18 cellular contexts compared by ENCODE assay signal in the genomic region with DNA sequence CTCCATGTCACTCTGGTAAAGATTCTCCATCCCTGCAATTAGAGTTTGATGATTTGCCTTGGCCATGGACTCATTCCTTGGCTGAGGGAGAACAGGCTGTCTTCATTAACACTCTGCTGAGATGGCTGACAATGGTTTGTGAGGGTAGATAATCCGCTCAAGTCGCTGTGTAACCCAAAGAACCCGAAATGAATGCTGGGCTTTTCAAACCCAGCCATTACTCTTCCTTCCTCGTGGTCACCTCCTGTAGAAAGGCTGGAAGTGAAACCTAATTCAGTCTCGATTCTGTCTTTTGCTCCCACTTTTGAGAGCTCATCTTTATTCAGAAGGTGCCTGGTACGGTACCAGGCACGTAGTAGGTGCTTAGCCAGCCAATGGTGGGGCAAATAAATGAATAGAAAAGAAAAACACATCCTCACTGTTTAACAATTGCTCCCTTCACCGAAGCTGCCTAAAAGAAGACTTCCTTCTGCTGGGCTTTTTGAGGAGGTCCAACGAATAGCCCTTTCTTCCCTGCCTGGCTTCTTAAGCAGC.
DNase-seq lines count a peak whose midpoint lies in the region; ATAC-seq, FAIRE-seq and TF ChIP-seq lines count a peak whose summit lies in the region.
"Had no signal": no experiment of that assay in that cellular context is flagged by ENCODE, and none has a peak within 500 bp of the region (broad histone marks: within the 10 kb centered on the region; RNA-seq: fewer than 3 reads in every experiment).

No MANE protein-coding gene starts in this region.

- H3K27me3 Mint-ChIP-seq in activated naive CD8-positive, alpha-beta T cell = no peaks in the 10 kb centered on the region
- H3K27me3 Mint-ChIP-seq in activated naive CD8-positive, alpha-beta T cell treated with anti-CD3 and anti-CD28 coated beads, Interleukin-2, amount 50 U/mL, for 24 hours = no peaks in the 10 kb centered on the region
- H3K27me3 Mint-ChIP-seq: CD4-positive, alpha-beta T cell had no signal

- H2AK5ac ChIP-seq in H1 (ENCODE audit: low read depth, low read length) = no peak overlapping the region

- peaks cover 66% of the 10 kb centered on the region for H3K4me1 Mint-ChIP-seq in activated naive CD8-positive, alpha-beta T cell (ENCODE audit: low read depth)
- H3K4me1 Mint-ChIP-seq in activated naive CD8-positive, alpha-beta T cell treated with anti-CD3 and anti-CD28 coated beads, Interleukin-2, amount 50 U/mL, for 24 hours = peaks cover 61% of the 10 kb centered on the region

- POLR2A ChIA-PET in Panc1 (lab: Charles Lee) = no interaction called here
- POLR2A ChIA-PET in H1 (lab: Charles Lee; ENCODE audit: partially characterized antibody) = no interaction called here

- no peak overlapping the region for H3K4me2 ChIP-seq in H1 (ENCODE audit: insufficient read depth in 1 of 2, low read depth in 2 of 2, low read length in 2 of 2)
- H3K4me2 ChIP-seq: A549 had no signal

- no peak overlapping the region for H4K91ac ChIP-seq in H1 (replicated peaks; ENCODE audit: insufficient read length, low read length)

- no peak overlapping the region for H3K4me3 Mint-ChIP-seq in activated naive CD8-positive, alpha-beta T cell
- no peak overlapping the region for H3K4me3 Mint-ChIP-seq in activated naive CD8-positive, alpha-beta T cell treated with anti-CD3 and anti-CD28 coated beads, Interleukin-2, amount 50 U/mL, for 24 hours
- H3K4me3 Mint-ChIP-seq: CD4-positive, alpha-beta T cell had no signal

- H3K79me1 ChIP-seq in H1 (ENCODE audit: low read depth, low read length) = no peaks in the 10 kb centered on the region

- no peak overlapping the region for H2BK15ac ChIP-seq in H1 (ENCODE audit: low read length)

- H3K79me2 ChIP-seq in H1 (ENCODE audit: control insufficient read depth in 1 of 2, insufficient read depth in 2 of 2, low read length in 2 of 2) = no peaks in the 10 kb centered on the region

- in situ Hi-C loops in Panc1 (cut with HindIII; ENCODE audit: low pct_unique_long_range_greater_than_20kb, low sequenced_read_pairs) = no loop called here
- in situ Hi-C loops in KBM-7 (cut with MboI; ENCODE audit: low pct_unique_long_range_greater_than_20kb, low sequenced_read_pairs) = no loop called here

- H3K56ac ChIP-seq in H1 (replicated peaks; ENCODE audit: insufficient read length, low read depth, low read length) = no peak overlapping the region

- BruUV-seq in Panc1 (replicated peaks; lab: Mats Ljungman, UMichigan) = no TSS peak

- no peaks in the 10 kb centered on the region for H4K20me1 ChIP-seq in H1 (replicated peaks in 1 of 2; ENCODE audit: control insufficient read depth in 1 of 2, insufficient read depth in 2 of 2, low read length in 2 of 2)

- H3K4me1 ChIP-seq in Panc1 (ENCODE audit: control insufficient read depth, insufficient read depth, low read length) (peaks cover 11% of the 10 kb centered on the region; the same call in 1 of the 2 replicates), H1 (replicated peaks in 1 of 4; ENCODE audit: control insufficient read depth in 3 of 4, insufficient read depth in 4 of 4, low read length in 3 of 4) (peaks cover 3 to 10% (median 7%) of the 10 kb centered on the region in 4 experiments; a peak in 5 of 7 replicates)

- H3K36me3 Mint-ChIP-seq in activated naive CD8-positive, alpha-beta T cell = no peaks in the 10 kb centered on the region
- no peaks in the 10 kb centered on the region for H3K36me3 Mint-ChIP-seq in activated naive CD8-positive, alpha-beta T cell treated with anti-CD3 and anti-CD28 coated beads, Interleukin-2, amount 50 U/mL, for 24 hours (ENCODE audit: low read depth)

- H3K14ac ChIP-seq in H1 (ENCODE audit: insufficient read length) = no peak overlapping the region

- 89% methylated on average over 9 of the region's 9 CpGs; no CpG with 5 or more reads in 1 of the 2 experiments for WGBS in H1 (ENCODE audit: extremely low coverage in 1 of 2, insufficient coverage in 1 of 2, insufficient read length in 1 of 2, insufficient replicate concordance in 2 of 2, low coverage in 1 of 2, low lambda C conversion rate in 2 of 2, missing lambda C conversion rate in 1 of 2), 2 experiments

- no peak for TF ChIP-seq EP300 in H1 (IDR thresholded peaks at IDR 0.05; ENCODE audit: borderline replicate concordance in 1 of 2, low read depth in 2 of 2, low read length in 2 of 2)

- H3K18ac ChIP-seq in H1 (ENCODE audit: extremely low read depth, low read length) = no peak overlapping the region

- H3K36me3 ChIP-seq in Panc1 (ENCODE audit: control insufficient read depth, insufficient read depth, low read length) = no peaks in the 10 kb centered on the region
- H3K36me3 ChIP-seq in H1 (ENCODE audit: control insufficient read depth in 2 of 4, insufficient read depth in 4 of 4, low read length in 3 of 4) = no peaks in the 10 kb centered on the region
- H3K36me3 ChIP-seq: SJCRH30 had no signal

- H3K27me3 ChIP-seq in Panc1 (ENCODE audit: control insufficient read depth, insufficient read depth, low read length) (no peaks in the 10 kb centered on the region), H1 (replicated peaks in 1 of 4; ENCODE audit: control insufficient read depth in 3 of 4, extremely low read depth in 1 of 4, insufficient read depth in 3 of 4, low read length in 3 of 4) (no peaks in the 10 kb centered on the region)
- H3K27me3 ChIP-seq: SJCRH30 had no signal

- TF ChIP-seq POLR2A in H1 (IDR thresholded peaks at IDR 0.05; ENCODE audit: control extremely low read depth in 1 of 2, low read depth in 2 of 2, low read length in 2 of 2) = no peak

- H3K27ac ChIP-seq in Panc1 (ENCODE audit: low read length) (peak overlapping the region; percentile 100), H1 (ENCODE audit: low read depth, low read length) (no peak overlapping the region)
- H3K27ac ChIP-seq: SJCRH30 had no signal

- peak overlapping the region; percentile 41 for H3K27ac Mint-ChIP-seq in activated naive CD8-positive, alpha-beta T cell
- no peak overlapping the region for H3K27ac Mint-ChIP-seq in activated naive CD8-positive, alpha-beta T cell treated with anti-CD3 and anti-CD28 coated beads, Interleukin-2, amount 50 U/mL, for 24 hours
- H3K27ac Mint-ChIP-seq: CD4-positive, alpha-beta T cell had no signal

- H3K4me3 ChIP-seq in Panc1 (ENCODE audit: low read depth in 2 of 2, low read length in 2 of 2) (no peak overlapping the region), H1 (ENCODE audit: extremely low read depth in 1 of 4, insufficient read depth in 2 of 4, low read depth in 3 of 4, low read length in 4 of 4) (no peak overlapping the region)
- H3K4me3 ChIP-seq: A549, SJCRH30 had no signal

- H2BK5ac ChIP-seq in H1 (ENCODE audit: low read depth, low read length) = no peak overlapping the region

- no peak for DNase-seq in activated naive CD8-positive, alpha-beta T cell treated with anti-CD3 and anti-CD28 coated beads, Interleukin-2, amount 50 U/mL, for 24 hours
- no peak for DNase-seq in Panc1 (ENCODE audit: low read depth, low spot score)
- no peak for DNase-seq in H1 (ENCODE audit: low read depth in 1 of 2, low spot score in 2 of 2)
- DNase-seq in KBM-7 = no peak
- no peak for DNase-seq in GF-D8 (lab: John Stamatoyannopoulos, UW)
- DNase-seq: Calu3; CD4-positive, alpha-beta T cell; DMS79 treated with DMSO at 0.1 percent for 48 hours; Kasumi-1; NCI-H1417 treated with DMSO at 0.1 percent for 48 hours; NCI-H2029; NCI-H510A treated with DMSO at 0.1 percent for 48 hours; RPMI8226; SJCRH30 had no signal

- H3K23me2 ChIP-seq in H1 (ENCODE audit: low read depth, low read length) = no peaks in the 10 kb centered on the region

- no peak overlapping the region for H4K8ac ChIP-seq in H1 (ENCODE audit: extremely low read depth, insufficient read depth, low read length)

- peak overlapping the region; percentile 65; the same call in 1 of the 2 replicates for H2AFZ ChIP-seq in H1 (ENCODE audit: low read length)

- H2BK20ac ChIP-seq in H1 (ENCODE audit: low read length) = no peak overlapping the region; the same call in 1 of the 2 replicates

- ATAC-seq in activated naive CD8-positive, alpha-beta T cell treated with anti-CD3 and anti-CD28 coated beads, Interleukin-2, amount 50 U/mL, for 24 hours = no peak
- ATAC-seq in Panc1 (no peak), GM21381 (IDR thresholded peaks at IDR 0.05; ENCODE audit: unreplicated experiment) (no peak)
- ATAC-seq: A549 had no signal

- no peak overlapping the region for H2BK120ac ChIP-seq in H1 (replicated peaks; ENCODE audit: low read depth, low read length)

- no peak overlapping the region for H4K5ac ChIP-seq in H1 (ENCODE audit: insufficient read length, low read depth, low read length)

- no peak for FAIRE-seq in H1 (lab: Jason Lieb, UNC)
- FAIRE-seq: A549, G401.6 had no signal

- intact Hi-C loops in Panc1 (cut with micrococcal nuclease; ENCODE audit: unreplicated experiment) = no loop called here

- no peak for TF ChIP-seq RAD21 in H1 (IDR thresholded peaks at IDR 0.05 in 1 of 2, conservative IDR thresholded peaks at IDR 0.05 in 1 of 2; ENCODE audit: low read depth in 2 of 2, low read length in 2 of 2)

- no peak overlapping the region for H3K9ac ChIP-seq in H1 (replicated peaks in 1 of 4; ENCODE audit: extremely low read depth in 1 of 4, low read depth in 3 of 4, low read length in 3 of 4)

- H3K23ac ChIP-seq in H1 (ENCODE audit: insufficient read length) = no peak overlapping the region

- no peak overlapping the region for H3K4ac ChIP-seq in H1 (replicated peaks; ENCODE audit: insufficient read length, low read depth, low read length)

- CTCF ChIA-PET in Panc1 (lab: Charles Lee) = no interaction called here
- CTCF ChIA-PET in H1 (lab: Charles Lee; ENCODE audit: partially characterized antibody) = interaction anchor here (1.1 to 3.7 kb wide), 5 partner anchors 9 to 60 kb away, joined by 3 to 27 read pairs (median 4); no protein-coding TSS in a partner anchor

- no peak overlapping the region for H2BK12ac ChIP-seq in H1 (ENCODE audit: low read depth, low read length)

- no peak for TF ChIP-seq CTCF in Panc1 (IDR thresholded peaks at IDR 0.05)
- no peak for TF ChIP-seq CTCF in H1 (IDR thresholded peaks at IDR 0.05; ENCODE audit: control extremely low read depth in 1 of 3, insufficient read depth in 1 of 3, low read depth in 1 of 3, low read length in 3 of 3)

- no peaks in the 10 kb centered on the region for H3K9me3 Mint-ChIP-seq in activated naive CD8-positive, alpha-beta T cell (ENCODE audit: low read depth)
- no peaks in the 10 kb centered on the region for H3K9me3 Mint-ChIP-seq in activated naive CD8-positive, alpha-beta T cell treated with anti-CD3 and anti-CD28 coated beads, Interleukin-2, amount 50 U/mL, for 24 hours
- H3K9me3 Mint-ChIP-seq: CD4-positive, alpha-beta T cell had no signal

- H3K9me3 ChIP-seq in Panc1 (ENCODE audit: control insufficient read depth, insufficient read depth, low read depth, low read length) = no peaks in the 10 kb centered on the region
- no peaks in the 10 kb centered on the region for H3K9me3 ChIP-seq in H1 (ENCODE audit: insufficient read depth in 2 of 2, low read depth in 1 of 2, low read length in 1 of 2)
- H3K9me3 ChIP-seq: A549 had no signal

TF ChIP-seq in H1, 55 proteins besides CTCF, POLR2A, EP300 and RAD21 (continues in another document):
- TF ChIP-seq RNF2 (IDR thresholded peaks at IDR 0.05; ENCODE audit: borderline replicate concordance, low read depth, low read length, missing control alignments, poor library complexity, severe bottlenecking) = no peak
- no peak for TF ChIP-seq TAF7 (optimal IDR thresholded peaks at IDR 0.05; ENCODE audit: borderline replicate concordance, low read depth, low read length)
- no peak for TF ChIP-seq SRF (IDR thresholded peaks at IDR 0.05; ENCODE audit: low read depth, low read length)
- TF ChIP-seq JUN (IDR thresholded peaks at IDR 0.05; ENCODE audit: low read depth, low read length) = no peak
